ENCODE assay signal across 9 cellular contexts in the genomic region with DNA sequence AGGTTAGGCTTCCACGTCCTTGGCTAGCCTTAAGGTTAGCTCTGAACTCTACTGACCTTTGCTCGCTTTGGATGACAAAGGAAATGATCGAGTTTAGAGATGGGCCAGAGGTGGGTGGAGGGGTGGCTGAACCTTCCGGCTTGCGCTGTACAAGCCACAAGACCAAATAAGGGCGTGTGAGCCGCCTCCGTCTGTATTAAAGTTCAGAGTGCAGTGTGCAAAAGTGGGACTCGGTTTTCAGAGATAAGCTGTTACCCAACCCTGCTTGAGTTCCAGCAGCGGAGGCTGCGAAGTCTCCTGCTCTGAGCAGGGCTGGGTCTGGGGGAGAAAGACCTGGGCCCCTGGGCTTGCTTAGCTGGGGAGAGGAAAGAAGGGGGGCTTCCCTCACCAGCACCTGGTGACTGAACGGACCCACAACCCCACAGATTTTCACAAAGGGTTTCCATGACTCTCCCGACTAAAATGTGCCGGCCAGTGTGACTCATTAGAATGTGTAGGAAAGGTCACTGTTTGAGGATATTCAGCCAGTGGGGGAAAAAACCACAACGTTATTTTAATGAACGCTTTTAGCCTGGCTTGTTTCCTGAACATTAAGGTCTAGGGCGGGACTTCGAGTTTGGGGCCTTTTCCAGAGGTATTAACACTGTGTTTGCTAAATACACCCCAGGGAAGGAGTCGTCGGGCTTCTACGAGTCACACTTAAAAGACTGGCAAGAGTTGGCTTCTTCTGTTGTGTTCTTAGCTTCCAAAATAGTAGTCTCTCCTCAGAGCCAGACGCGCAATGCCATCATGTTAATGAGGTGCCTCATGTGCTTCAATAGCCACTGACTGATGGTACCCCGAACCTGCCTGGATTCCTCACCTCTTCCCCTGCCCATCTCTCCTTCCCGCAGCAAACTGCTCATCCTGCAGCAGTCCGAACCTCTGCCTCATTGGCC.
DNase-seq lines count a peak whose midpoint lies in the region; ATAC-seq and TF ChIP-seq lines count a peak whose summit lies in the region.
"Had no signal": no experiment of that assay in that cellular context is flagged by ENCODE, and none has a peak within 500 bp of the region (broad histone marks: within the 10 kb centered on the region; RNA-seq: fewer than 3 reads in every experiment).

No MANE protein-coding gene starts in this region.

- peak overlapping the region; percentile 51 for H3K4me3 ChIP-seq in AG04449 (ENCODE audit: low read depth, low read length)
- H3K4me3 ChIP-seq in SK-N-MC: peak overlapping the region; percentile 62
- peak overlapping the region in 9 of 12 donors; percentile 5 to 43 (median 33) for H3K4me3 ChIP-seq in heart left ventricle
- peak overlapping the region; percentile 35 for H3K4me3 ChIP-seq in rectal smooth muscle tissue (ENCODE audit: low read length)
- H3K4me3 ChIP-seq in uterus: peak overlapping the region in 1 of 2 donors; percentile 29

- ATAC-seq in GM19043 (IDR thresholded peaks at IDR 0.05; ENCODE audit: low read depth, unreplicated experiment) (peak; percentile 77), HG03280 (IDR thresholded peaks at IDR 0.05; ENCODE audit: unreplicated experiment) (peak; percentile 84), heart left ventricle (peak; percentile 87 to 96 (median 96))

- peaks cover 24% of the 10 kb centered on the region for H3K36me3 Mint-ChIP-seq in activated naive CD8-positive, alpha-beta T cell treated with anti-CD3 and anti-CD28 coated beads for 36 hours

- POLR2A ChIA-PET in AG04449 (lab: Yijun Ruan, JAX): interaction anchor here (0.6 to 1.7 kb wide), 8 partner anchors 10 to 152 kb away, joined by 3 to 6 read pairs (median 4); partner anchors contain the start of gene NCOR1

- H3K9me3 ChIP-seq in SK-N-MC (ENCODE audit: low read depth, low read length) (no peaks in the 10 kb centered on the region), heart left ventricle (no peaks in the 10 kb centered on the region), uterus (no peaks in the 10 kb centered on the region)

- peak in 1 of 2 donors; percentile 22 for TF ChIP-seq POLR2A in heart left ventricle (IDR thresholded peaks at IDR 0.05)
- peak; percentile 42 to 54 for TF ChIP-seq POLR2A in uterus (IDR thresholded peaks at IDR 0.05)

- peaks cover 0 to 43% (median 22%) of the 10 kb centered on the region in 12 donors for H3K4me1 ChIP-seq in heart left ventricle
- H3K4me1 ChIP-seq in rectal smooth muscle tissue (ENCODE audit: control insufficient read depth, insufficient read depth, low read length): peaks cover 20% of the 10 kb centered on the region
- peaks cover 12 to 14% of the 10 kb centered on the region in 2 donors for H3K4me1 ChIP-seq in uterus

- CTCF ChIA-PET in AG04449 (lab: Yijun Ruan, JAX): interaction anchor here (0.6 to 4.3 kb wide), 11 partner anchors 9 to 301 kb away, joined by 3 to 16 read pairs (median 4); partner anchors contain the start of gene CENPV

- DNase-seq in AG04449 (ENCODE audit: low read depth, low spot score) (peak; percentile 88), SK-N-MC (ENCODE audit: low read depth, low spot score) (no peak), heart left ventricle (peak; percentile 78 to 89 (median 81)), uterus (peak; percentile 88 to 92)
- peak; percentile 82 for DNase-seq in activated naive CD8-positive, alpha-beta T cell treated with anti-CD3 and anti-CD28 coated beads for 36 hours

- intact Hi-C loops in heart left ventricle (cut with DNase I) (no loop called here), uterus (cut with DNase I; ENCODE audit: low total_unique reads) (no loop called here)

- no peaks in the 10 kb centered on the region for H3K36me3 ChIP-seq in SK-N-MC (ENCODE audit: insufficient read depth, low read length)
- no peaks in the 10 kb centered on the region for H3K36me3 ChIP-seq in heart left ventricle
- no peaks in the 10 kb centered on the region for H3K36me3 ChIP-seq in rectal smooth muscle tissue (ENCODE audit: control insufficient read depth, insufficient read depth, low read length)
- no peaks in the 10 kb centered on the region for H3K36me3 ChIP-seq in uterus

- H3K27me3 Mint-ChIP-seq in activated naive CD8-positive, alpha-beta T cell treated with anti-CD3 and anti-CD28 coated beads for 36 hours: no peaks in the 10 kb centered on the region

- peak overlapping the region; percentile 82 for H3K27ac ChIP-seq in SK-N-MC
- H3K27ac ChIP-seq in heart left ventricle: peak overlapping the region; percentile 76 to 96 (median 86)
- peak overlapping the region; percentile 89 for H3K27ac ChIP-seq in rectal smooth muscle tissue (ENCODE audit: low read depth, low read length)
- peak overlapping the region; percentile 93 to 95 for H3K27ac ChIP-seq in uterus
- H3K27ac ChIP-seq: KMS-11 had no signal

- peak overlapping the region; percentile 99 for H3K27ac Mint-ChIP-seq in activated naive CD8-positive, alpha-beta T cell treated with anti-CD3 and anti-CD28 coated beads for 36 hours

- H3K4me1 Mint-ChIP-seq in activated naive CD8-positive, alpha-beta T cell treated with anti-CD3 and anti-CD28 coated beads for 36 hours: peaks cover 59% of the 10 kb centered on the region

- WGBS in heart left ventricle, 4 donors: 30 to 39% (median 38%) methylated on average over 26 of the region's 26 CpGs

- no peak for TF ChIP-seq CTCF in AG04449 (IDR thresholded peaks at IDR 0.05; ENCODE audit: insufficient read depth, low read length, missing control alignments)
- peak in 1 of 12 donors; percentile 17 for TF ChIP-seq CTCF in heart left ventricle (IDR thresholded peaks at IDR 0.05)
- TF ChIP-seq CTCF in uterus (IDR thresholded peaks at IDR 0.05): peak in 1 of 4 experiments; percentile 32

- peak overlapping the region; percentile 72 for H3K4me3 Mint-ChIP-seq in activated naive CD8-positive, alpha-beta T cell treated with anti-CD3 and anti-CD28 coated beads for 36 hours

- H3K27me3 ChIP-seq in heart left ventricle: no peaks in the 10 kb centered on the region
- no peaks in the 10 kb centered on the region for H3K27me3 ChIP-seq in rectal smooth muscle tissue (ENCODE audit: control insufficient read depth, insufficient read depth, low read length)
- no peaks in the 10 kb centered on the region for H3K27me3 ChIP-seq in uterus

- H3K9ac ChIP-seq in SK-N-MC (ENCODE audit: insufficient read length) (peak overlapping the region; percentile 24), rectal smooth muscle tissue (ENCODE audit: low read length) (peak overlapping the region; percentile 34)
- H3K9ac ChIP-seq: KMS-11 had no signal

- peaks cover 2% of the 10 kb centered on the region for H3K9me3 Mint-ChIP-seq in activated naive CD8-positive, alpha-beta T cell treated with anti-CD3 and anti-CD28 coated beads for 36 hours
